ENCODE assay signal across 8 cellular contexts in the genomic region with DNA sequence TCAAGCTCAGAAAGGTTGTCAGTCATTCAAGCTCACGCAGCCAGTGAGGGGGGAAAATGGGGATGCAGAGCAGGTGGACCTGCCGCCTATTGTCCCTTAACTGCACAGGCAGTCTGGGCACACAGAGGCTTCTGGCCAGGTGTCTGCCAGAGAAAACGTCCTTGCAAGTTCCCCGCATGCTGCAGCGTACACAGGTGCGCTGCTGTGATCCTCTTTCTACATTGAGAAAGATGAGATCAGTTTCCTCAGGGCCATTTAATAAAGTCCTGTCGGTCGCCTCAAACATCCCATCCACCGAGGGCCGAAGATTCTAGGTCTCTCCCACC. TPM values are rescaled to one million over a fixed set of nuclear protein-coding genes. Genes with fewer than 3 reads are reported as not detected.
DNase-seq lines count a peak whose midpoint lies in the region; ATAC-seq and TF ChIP-seq lines count a peak whose summit lies in the region.

No MANE protein-coding gene starts in this region.

- POLR2A ChIA-PET in A673 (lab: Charles Lee; ENCODE audit: low non-redundant PET): interaction anchor here (0.6 to 0.9 kb wide), 2 partner anchors 13 to 180 kb away, joined by 4 read pairs; no protein-coding TSS in a partner anchor

- H3K9me3 ChIP-seq in A673 (ENCODE audit: low read depth, low read length, poor library complexity, severe bottlenecking) (no peaks in the 10 kb centered on the region), mononuclear cell (ENCODE audit: low read depth, low read length) (no peaks in the 10 kb centered on the region)

- BruUV-seq in A673 (replicated peaks; lab: Mats Ljungman, UMichigan): no TSS peak

- H3K27ac ChIP-seq in A673 (ENCODE audit: low read depth, low read length, poor library complexity, severe bottlenecking) (no peak overlapping the region), brain microvascular endothelial cell (no peak overlapping the region)

- DNase-seq in A673 (ENCODE audit: low spot score) (no peak), brain microvascular endothelial cell (no peak), NCI-H446 (lab: John Stamatoyannopoulos, UW) (no peak), KBM-7 (no peak), midbrain (lab: John Stamatoyannopoulos, UW) (no peak)

- CTCF ChIA-PET in A673 (lab: Charles Lee): no interaction called here

- H3K4me3 ChIP-seq in A673 (ENCODE audit: low read depth, low read length, poor library complexity, severe bottlenecking): peak overlapping the region; percentile 93
- H3K4me3 ChIP-seq in brain microvascular endothelial cell (ENCODE audit: low read depth, low read length): peak overlapping the region; percentile 59
- peak overlapping the region; percentile 69 for H3K4me3 ChIP-seq in mononuclear cell (ENCODE audit: low read length)

- peak; percentile 3 for ATAC-seq in HG03457 (IDR thresholded peaks at IDR 0.05; ENCODE audit: unreplicated experiment)
- no peak for ATAC-seq in HG02870 (IDR thresholded peaks at IDR 0.05; ENCODE audit: unreplicated experiment)

- H3K27me3 ChIP-seq in A673 (replicated peaks; ENCODE audit: insufficient read depth, low read depth, low read length, poor library complexity) (no peaks in the 10 kb centered on the region), brain microvascular endothelial cell (replicated peaks) (no peaks in the 10 kb centered on the region), mononuclear cell (ENCODE audit: insufficient read depth, low read length) (no peaks in the 10 kb centered on the region)

- intact Hi-C loops in A673 (cut with micrococcal nuclease; ENCODE audit: unreplicated experiment): loop anchor here (1.0 kb wide), 1 partner anchor 345 kb away; no protein-coding TSS in a partner anchor

- H3K4me1 ChIP-seq in A673 (ENCODE audit: insufficient read depth, low read length, poor library complexity, severe bottlenecking) (peaks cover 12% of the 10 kb centered on the region), mononuclear cell (ENCODE audit: insufficient read depth, low read length) (peaks cover 54% of the 10 kb centered on the region)

- no peaks in the 10 kb centered on the region for H3K36me3 ChIP-seq in A673 (ENCODE audit: insufficient read depth, low read length, poor library complexity, severe bottlenecking)
- H3K36me3 ChIP-seq in brain microvascular endothelial cell (replicated peaks): no peaks in the 10 kb centered on the region

- in situ Hi-C loops in brain microvascular endothelial cell (cut with HindIII; ENCODE audit: low pct_ligation_motif_present, low sequenced_read_pairs): no loop called here
- in situ Hi-C loops in KBM-7 (cut with MboI; ENCODE audit: low pct_unique_long_range_greater_than_20kb, low sequenced_read_pairs): no loop called here

- TF ChIP-seq CTCF in A673 (conservative IDR thresholded peaks at IDR 0.05; ENCODE audit: low read depth, low read length) (no peak), brain microvascular endothelial cell (IDR thresholded peaks at IDR 0.05; ENCODE audit: low read depth, low read length, missing control alignments) (no peak)

RNA-seq across cellular contexts. Expression of gene TSEN2, which starts 0.4 kb away (rescaled TPM):
- total RNA-seq in A673 (2021): 34.5 TPM in 2 replicates
- 12.7 TPM for total RNA-seq in mononuclear cell
